8 cellular contexts compared by ENCODE assay signal in the genomic region with DNA sequence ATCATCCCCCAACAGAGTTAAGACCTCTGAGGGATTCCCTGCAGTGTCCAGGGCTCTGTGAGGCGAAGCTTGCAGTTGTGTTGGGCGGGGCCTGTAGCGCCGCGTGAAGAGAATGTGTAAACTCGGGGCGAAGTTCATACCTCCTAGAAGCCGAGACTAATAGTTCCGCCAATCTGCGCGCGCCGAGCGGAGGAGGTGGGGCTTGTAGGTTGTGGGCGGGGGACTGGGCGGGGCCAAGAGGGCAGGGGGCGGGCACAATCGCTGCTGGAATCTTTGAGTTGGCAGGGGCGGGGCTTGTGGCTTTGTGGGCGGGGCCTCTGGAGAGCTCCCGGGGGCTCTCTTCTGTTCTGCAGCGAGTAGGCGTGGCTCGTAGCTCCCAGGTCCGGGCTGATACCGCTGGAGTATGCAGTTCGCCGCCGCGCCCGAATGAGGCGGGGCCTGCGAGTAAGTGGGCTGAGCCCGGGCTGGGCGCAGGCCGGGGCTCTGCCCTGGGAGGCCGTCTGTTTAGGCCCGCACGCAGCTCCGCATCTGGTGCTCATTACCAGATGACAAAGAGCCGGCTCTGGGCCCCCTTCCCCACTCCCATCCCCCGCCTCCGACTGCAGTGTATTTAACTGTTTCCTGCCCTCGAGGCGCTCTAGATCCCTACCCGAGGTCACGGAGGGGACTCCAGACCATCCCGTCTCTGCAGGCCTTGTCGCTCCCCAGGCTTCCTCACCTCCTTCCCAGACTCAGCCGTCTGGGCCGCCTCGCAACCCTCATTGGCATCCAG. TPM values are rescaled to one million over a fixed set of nuclear protein-coding genes. Genes with fewer than 3 reads are reported as not detected.
DNase-seq lines count a peak whose midpoint lies in the region; ATAC-seq and TF ChIP-seq lines count a peak whose summit lies in the region.

No MANE protein-coding gene starts in this region.

- peak; percentile 95 for DNase-seq in NCI-H1694 (lab: John Stamatoyannopoulos, UW)
- peak; percentile 91 to 99 (median 97) for DNase-seq in T-helper 2 cell
- peak; percentile 100 for DNase-seq in left ventricle myocardium superior
- peak; percentile 97 for DNase-seq in prostate gland (ENCODE audit: low spot score)
- peak; percentile 99 for DNase-seq in ureter (ENCODE audit: low spot score)

- no peaks in the 10 kb centered on the region for H3K9me3 ChIP-seq in prostate gland

- intact Hi-C loops in left ventricle myocardium superior (cut with micrococcal nuclease) (loop anchor here (1.0 to 5.0 kb wide), 2 partner anchors 16 to 75 kb away; no protein-coding TSS in a partner anchor), prostate gland (cut with DNase I) (loop anchor here (2.0 kb wide), 1 partner anchor 16 kb away; no protein-coding TSS in a partner anchor)

- no peaks in the 10 kb centered on the region for H3K27me3 ChIP-seq in prostate gland (replicated peaks; ENCODE audit: insufficient read depth)

- peak; percentile 58 for ATAC-seq in GM18498 (IDR thresholded peaks at IDR 0.05; ENCODE audit: unreplicated experiment)
- peak; percentile 70 for ATAC-seq in HG02885 (IDR thresholded peaks at IDR 0.05; ENCODE audit: poor library complexity, unreplicated experiment)
- ATAC-seq in left ventricle myocardium superior: peak; percentile 83

- no peaks in the 10 kb centered on the region for H3K4me1 ChIP-seq in prostate gland (replicated peaks)

- no peaks in the 10 kb centered on the region for H3K36me3 ChIP-seq in prostate gland

- WGBS in prostate gland: under 1% methylated on average over 44 of the region's 52 CpGs

- peak overlapping the region; percentile 34 to 43 for H3K4me3 ChIP-seq in prostate gland

- no peak for TF ChIP-seq CTCF in prostate gland (IDR thresholded peaks at IDR 0.05)

- H3K27ac ChIP-seq in angular gyrus (ENCODE audit: low read depth, low read length): peak overlapping the region; percentile 90
- H3K27ac ChIP-seq in prostate gland: peak overlapping the region; percentile 82 to 87

- peak; percentile 56 for TF ChIP-seq POLR2A in prostate gland (IDR thresholded peaks at IDR 0.05)

RNA-seq across cellular contexts. Expression of gene CD248, which starts 4.1 kb away (rescaled TPM):
- total RNA-seq in left ventricle myocardium superior: 11.1 TPM
- total RNA-seq in prostate gland: 1 to 10 TPM; 1.9 to 7.3 TPM
- total RNA-seq in ureter: 49.2 TPM

RNA-seq across cellular contexts. Expression of gene TMEM151A, which starts 21.0 kb away (rescaled TPM):
- total RNA-seq in left ventricle myocardium superior (0.25 TPM), prostate gland (under 1 TPM; 0.17 to 0.50 TPM), ureter (not detected)

RNA-seq across cellular contexts. Expression of gene RIN1, which starts 23.5 kb away (rescaled TPM):
- total RNA-seq in left ventricle myocardium superior: 1.7 TPM
- total RNA-seq in prostate gland: 10 to 100 TPM; 12.8 to 16.9 TPM
- 16.7 TPM for total RNA-seq in ureter

RNA-seq across cellular contexts. Expression of gene YIF1A, which starts 23.8 kb away (rescaled TPM):
- total RNA-seq in left ventricle myocardium superior (41.1 TPM), prostate gland (100 to 1,000 TPM in 1 of 2 donors, 10 to 100 TPM in 1; 92.6 to 112 TPM), ureter (78.7 TPM)

RNA-seq across cellular contexts. Expression of gene BRMS1, which starts 32.2 kb away (rescaled TPM):
- total RNA-seq in left ventricle myocardium superior (14.7 TPM), prostate gland (10 to 100 TPM; 55.7 to 71.3 TPM), ureter (25.7 TPM)

Comparison
In these comparisons a context has a peak if more than half of its experiments do, and no peak if none do; other contexts are left out.
1. Peak in every context shown above with its lines: DNase-seq, ATAC-seq, H3K4me3 ChIP-seq and H3K27ac ChIP-seq.